ENCODE assay signal across 1 cellular context in the genomic region with DNA sequence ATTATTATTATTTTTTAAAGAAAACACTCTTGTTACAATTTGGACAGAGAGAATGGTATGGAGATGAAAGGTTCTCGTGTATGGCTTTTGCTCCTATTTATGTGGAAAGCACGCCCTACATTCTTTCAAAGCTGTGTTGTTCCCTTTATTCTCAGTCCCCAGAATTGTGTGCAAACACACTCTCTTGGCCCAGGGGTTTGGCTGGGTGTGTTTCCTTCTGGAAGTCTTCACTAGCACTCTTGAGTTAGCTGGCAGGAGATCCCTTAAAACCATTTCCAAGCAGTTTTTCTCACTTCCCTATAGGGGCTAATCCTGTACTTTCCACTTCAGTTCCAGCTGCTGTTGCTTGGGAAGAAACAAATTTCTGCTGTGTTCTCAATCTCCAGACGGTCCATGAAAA.
TF ChIP-seq lines count a peak whose summit lies in the region.

No MANE protein-coding gene starts in this region.

TF ChIP-seq in IMR-90, 13 proteins besides CTCF, POLR2A, EP300 and RAD21:
- TF ChIP-seq RCOR1 (IDR thresholded peaks at IDR 0.05; ENCODE audit: insufficient replicate concordance, low read length): no peak
- no peak for TF ChIP-seq BHLHE40 (IDR thresholded peaks at IDR 0.05; ENCODE audit: low read depth, low read length)
TF ChIP-seq in IMR-90: peak in this region for 0.
